ENCODE assay signal across 21 cellular contexts in genomic region chrX:103153661-103154060, GRCh38.
"Had no signal": no experiment of that assay in that cellular context is flagged by ENCODE, and none has a peak within 500 bp of the region (broad histone marks: within the 10 kb centered on the region; RNA-seq: fewer than 3 reads in every experiment).

No MANE protein-coding gene starts in this region.

- DNase-seq: cortex of kidney; dorsolateral prefrontal cortex; effector memory CD4-positive, alpha-beta T cell; foreskin fibroblast; head of caudate nucleus; hippocampal formation; kidney glomerular epithelial cell; mucosa of descending colon; naive thymus-derived CD8-positive, alpha-beta T cell; posterior cingulate gyrus; stimulated activated CD4-positive, alpha-beta T cell treated with anti-CD3 and anti-CD28 coated beads, Interleukin-2, amount 100 ng/mL, for 24 hours; stimulated activated CD4-positive, alpha-beta T cell treated with anti-CD3 and anti-CD28 coated beads, Interleukin-4, amount 100 ng/mL, for 4 hours; stimulated activated naive B cell treated with anti-CD40 and anti-IgM and Interleukin-4, amounts not matched to agents 10 μg/mL and 1 μg/mL and 100 μg/mL, for 72 hours; stimulated activated naive CD8-positive, alpha-beta T cell treated with anti-CD3 and anti-CD28 coated beads, Interleukin-15, amount 100 ng/mL, for 72 hours; testis had no signal

- H3K4me3 ChIP-seq: dorsolateral prefrontal cortex, esophagus muscularis mucosa, mucosa of descending colon, testis, tibial nerve had no signal

- FAIRE-seq: endometrium had no signal

- ATAC-seq: left lobe of liver; mucosa of descending colon; naive thymus-derived CD8-positive, alpha-beta T cell; sciatic nerve; stimulated activated naive B cell treated with anti-CD40 and anti-IgM and Interleukin-4, amounts not matched to agents 10 μg/mL and 1 μg/mL and 100 μg/mL, for 72 hours; stimulated activated naive CD8-positive, alpha-beta T cell treated with anti-CD3 and anti-CD28 coated beads, Interleukin-15, amount 100 ng/mL, for 72 hours had no signal

- H3K27ac ChIP-seq: dorsolateral prefrontal cortex, epithelial cell of prostate, esophagus muscularis mucosa, testis, tibial nerve had no signal

- H3K9me3 ChIP-seq: esophagus muscularis mucosa, mucosa of descending colon, testis, tibial nerve had no signal

- H3K36me3 ChIP-seq: esophagus muscularis mucosa, tibial nerve had no signal

- H3K4me1 ChIP-seq: testis had no signal

- H3K27me3 ChIP-seq: esophagus muscularis mucosa, testis had no signal
